ENCODE assay signal across 15 cellular contexts in genomic region chr7:55539380-55539779, GRCh38. TPM values are rescaled to one million over a fixed set of nuclear protein-coding genes. Genes with fewer than 3 reads are reported as not detected.
DNase-seq lines count a peak whose midpoint lies in the region; TF ChIP-seq lines count a peak whose summit lies in the region.
"Had no signal": no experiment of that assay in that cellular context is flagged by ENCODE, and none has a peak within 500 bp of the region (broad histone marks: within the 10 kb centered on the region; RNA-seq: fewer than 3 reads in every experiment).

No MANE protein-coding gene starts in this region.

- peaks cover 25% of the 10 kb centered on the region for H3K4me1 Mint-ChIP-seq in endodermal cell

- WGBS in endodermal cell (ENCODE audit: insufficient coverage in 1 of 2, insufficient read length in 1 of 2), 2 experiments, result 8 to 20% methylated on average over 2 to 3 of the region's 3 CpGs

- H3K9me3 Mint-ChIP-seq in endodermal cell, result no peaks in the 10 kb centered on the region
- H3K9me3 Mint-ChIP-seq: activated T-helper 1 cell treated with anti-CD3 and anti-CD28 coated beads, Interleukin-12 subunit alpha, Interleukin-12 subunit beta, Interleukin-2, Interleukin-4 antibody, amounts not matched to agents 30 ng/mL and 10 ng/mL and 1 ng/mL, durations not matched to agents 14 hours and 24 hours and 36 hours; effector memory CD8-positive, alpha-beta T cell had no signal

- H3K4me3 ChIP-seq in A673 (ENCODE audit: low read depth, low read length, poor library complexity, severe bottlenecking), result peak overlapping the region; percentile 17
- H3K4me3 ChIP-seq in endodermal cell (ENCODE audit: low read length), result no peak overlapping the region

- no peak overlapping the region for H3K27ac Mint-ChIP-seq in endodermal cell
- H3K27ac Mint-ChIP-seq: activated T-helper 1 cell treated with anti-CD3 and anti-CD28 coated beads, Interleukin-12 subunit alpha, Interleukin-12 subunit beta, Interleukin-2, Interleukin-4 antibody, amounts not matched to agents 30 ng/mL and 10 ng/mL and 1 ng/mL, durations not matched to agents 14 hours and 24 hours and 36 hours had no signal

- POLR2A ChIA-PET in A673 (lab: Charles Lee; ENCODE audit: low non-redundant PET), result interaction anchor here (0.6 kb wide), 1 partner anchor 167 kb away, joined by 5 read pairs; no protein-coding TSS in a partner anchor

- H3K36me3 Mint-ChIP-seq in endodermal cell (ENCODE audit: low read depth), result peaks cover 8% of the 10 kb centered on the region

- H3K27me3 Mint-ChIP-seq in endodermal cell (ENCODE audit: insufficient read depth), result peaks cover 2% of the 10 kb centered on the region
- H3K27me3 Mint-ChIP-seq: effector memory CD8-positive, alpha-beta T cell had no signal

- TF ChIP-seq CTCF in A673 (conservative IDR thresholded peaks at IDR 0.05; ENCODE audit: low read depth, low read length), result no peak
- TF ChIP-seq CTCF in endodermal cell (conservative IDR thresholded peaks at IDR 0.05), result no peak

- no peak overlapping the region for H3K4me3 Mint-ChIP-seq in endodermal cell
- H3K4me3 Mint-ChIP-seq: activated T-helper 1 cell treated with anti-CD3 and anti-CD28 coated beads, Interleukin-12 subunit alpha, Interleukin-12 subunit beta, Interleukin-2, Interleukin-4 antibody, amounts not matched to agents 30 ng/mL and 10 ng/mL and 1 ng/mL, durations not matched to agents 14 hours and 24 hours and 36 hours; effector memory CD8-positive, alpha-beta T cell had no signal

- intact Hi-C loops in A673 (cut with micrococcal nuclease; ENCODE audit: unreplicated experiment), result no loop called here

- no peaks in the 10 kb centered on the region for H3K36me3 ChIP-seq in A673 (ENCODE audit: insufficient read depth, low read length, poor library complexity, severe bottlenecking)
- H3K36me3 ChIP-seq in endodermal cell (ENCODE audit: control insufficient read depth, insufficient read depth, low read length), result no peaks in the 10 kb centered on the region

- CTCF ChIA-PET in A673 (lab: Charles Lee), result no interaction called here

- DNase-seq in A673 (ENCODE audit: low spot score) (peak; percentile 71), ELR (ENCODE audit: low read depth) (peak; percentile 42), NCI-H2171 (lab: John Stamatoyannopoulos, UW) (peak; percentile 24), endodermal cell (peak; percentile 88), occipital lobe (lab: John Stamatoyannopoulos, UW) (no peak), mesenteric fat pad (ENCODE audit: low spot score) (no peak), amygdala (lab: John Stamatoyannopoulos, UW) (no peak)
- no peak for DNase-seq in activated CD4-positive, CD25-positive, alpha-beta regulatory T cell (lab: John Stamatoyannopoulos, UW)
- DNase-seq: activated CD4-positive, alpha-beta T cell treated with anti-CD3 and anti-CD28 coated beads for 4 hours; aorta; effector memory CD8-positive, alpha-beta T cell; GDM1; NCI-H1436; SK-N-SH had no signal

- H3K27ac ChIP-seq in A673 (ENCODE audit: low read depth, low read length, poor library complexity, severe bottlenecking), result peak overlapping the region; percentile 74
- no peak overlapping the region for H3K27ac ChIP-seq in endodermal cell (ENCODE audit: low read depth, low read length)

- H3K4me1 ChIP-seq in A673 (ENCODE audit: insufficient read depth, low read length, poor library complexity, severe bottlenecking) (peaks cover 32% of the 10 kb centered on the region), endodermal cell (ENCODE audit: control insufficient read depth, insufficient read depth, low read length) (no peaks in the 10 kb centered on the region)

- H3K27me3 ChIP-seq in A673 (replicated peaks; ENCODE audit: insufficient read depth, low read depth, low read length, poor library complexity) (no peaks in the 10 kb centered on the region), endodermal cell (ENCODE audit: control insufficient read depth, insufficient read depth, low read length, poor library complexity, severe bottlenecking) (no peaks in the 10 kb centered on the region)

- BruUV-seq in A673 (replicated peaks; lab: Mats Ljungman, UMichigan), result no TSS peak

- H3K9ac ChIP-seq in endodermal cell (ENCODE audit: extremely low read depth, low read length, poor library complexity, severe bottlenecking), result no peak overlapping the region
- H3K9ac ChIP-seq: SK-N-SH had no signal

- no peaks in the 10 kb centered on the region for H3K9me3 ChIP-seq in A673 (ENCODE audit: low read depth, low read length, poor library complexity, severe bottlenecking)
- H3K9me3 ChIP-seq in endodermal cell (ENCODE audit: control insufficient read depth, low read length), result no peaks in the 10 kb centered on the region
- H3K9me3 ChIP-seq: SK-N-SH had no signal

RNA-seq across cellular contexts. Expression of gene VOPP1, which starts 32.9 kb away (rescaled TPM):
- 44.8 and 49.6 TPM in 2 replicates for total RNA-seq in A673 (2021)
- total RNA-seq in endodermal cell, result 10 to 100 TPM; 48.8 to 53.6 TPM
- polyA plus RNA-seq in endodermal cell (2013, experiment 1 of 2), result 58.9 TPM
- polyA plus RNA-seq in endodermal cell (2013, experiment 2 of 2), result 58.6 TPM
- 108 TPM for total RNA-seq in occipital lobe
- total RNA-seq in mesenteric fat pad, result 69.5 TPM

Comparison
In these comparisons a context has a peak if more than half of its experiments do, and no peak if none do; other contexts are left out.
1. DNase-seq: peak in A673 (single experiment), ELR (single experiment), NCI-H2171 (single experiment) and endodermal cell (single experiment); none in occipital lobe (single experiment), activated CD4-positive, CD25-positive, alpha-beta regulatory T cell (0 of 4), mesenteric fat pad (single experiment) and amygdala (0 of 56).